In the genomic region with DNA sequence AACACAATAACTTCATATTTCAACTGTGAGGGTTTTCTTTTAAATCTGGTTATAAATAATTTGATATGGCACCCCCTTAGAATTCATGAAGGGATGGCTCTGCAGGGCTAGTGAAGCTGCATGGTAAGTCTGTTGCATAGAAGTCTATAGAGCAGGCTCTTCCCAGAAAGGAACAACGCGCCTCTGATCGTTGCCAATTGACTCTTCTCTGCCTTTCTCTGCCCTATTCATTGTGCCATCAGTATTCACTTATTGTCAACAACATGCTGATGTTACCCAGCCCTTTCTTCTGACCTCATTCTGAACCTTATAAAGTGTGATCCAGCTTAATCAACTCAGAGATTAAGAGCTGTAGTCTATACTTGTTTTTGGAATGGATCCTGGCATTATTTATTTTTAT, we compare ENCODE assay signal across 23 cellular contexts.
"Had no signal": no experiment of that assay in that cellular context is flagged by ENCODE, and none has a peak within 500 bp of the region (broad histone marks: within the 10 kb centered on the region; RNA-seq: fewer than 3 reads in every experiment).

No MANE protein-coding gene starts in this region.

- DNase-seq: activated B cell treated with CpG ODN at 0.5 μM for 24 hours; activated CD4-positive, alpha-beta memory T cell treated with anti-CD3 and anti-CD28 coated beads for 36 hours; activated CD4-positive, alpha-beta T cell treated with anti-CD3 and anti-CD28 coated beads for 4 hours; activated CD4-positive, alpha-beta T cell treated with anti-CD3 and anti-CD28 coated beads, Interleukin-2, amount 10 ng/mL, durations not matched to agents 24 days and 14 days; activated CD4-positive, alpha-beta T cell treated with anti-CD3 and anti-CD28 coated beads, Interleukin-2, amount 50 U/mL, for 1 hour; activated CD4-positive, alpha-beta T cell treated with anti-CD3 and anti-CD28 coated beads, Interleukin-2, amount 50 U/mL, for 4 hours; activated CD4-positive, CD25-positive, alpha-beta regulatory T cell treated with anti-CD3 and anti-CD28 coated beads, Interleukin-2, amount 50 U/mL, for 72 hours; activated CD8-positive, alpha-beta memory T cell treated with anti-CD3 and anti-CD28 coated beads, Interleukin-2, amount 50 U/mL, for 4 hours; activated CD8-positive, alpha-beta T cell treated with anti-CD3 and anti-CD28 coated beads for 36 hours; activated gamma-delta T cell; activated naive CD4-positive, alpha-beta T cell treated with anti-CD3 and anti-CD28 coated beads, Interleukin-2, amount 10 ng/mL, durations not matched to agents 7 days and 5 days; activated naive CD4-positive, alpha-beta T cell treated with Interleukin-2 at 50 U/mL for 16 hours; activated naive CD8-positive, alpha-beta T cell treated with anti-CD3 and anti-CD28 coated beads, Interleukin-2, amount 10 ng/mL, durations not matched to agents 7 days and 5 days; activated naive CD8-positive, alpha-beta T cell treated with anti-CD3 and anti-CD28 coated beads, Interleukin-2, amount 50 U/mL, for 24 hours; activated T-cell treated with anti-CD3 and anti-CD28 coated beads for 4 hours; activated T-cell treated with anti-CD3 and anti-CD28 coated beads, Interleukin-2, amount 50 U/mL, for 1 hour; activated T-cell treated with anti-CD3 and anti-CD28 coated beads, Interleukin-2, amount 50 U/mL, for 4 hours; activated T-cell treated with anti-CD3 and anti-CD28 coated beads, Interleukin-2, amount 50 U/mL, for 72 hours; cerebellar nuclear complex; T-helper 1 cell; T-helper 2 cell; T-helper 9 cell had no signal

- ATAC-seq: activated CD8-positive, alpha-beta T cell treated with anti-CD3 and anti-CD28 coated beads for 36 hours; activated naive CD8-positive, alpha-beta T cell treated with anti-CD3 and anti-CD28 coated beads, Interleukin-2, amount 50 U/mL, for 24 hours; activated T-cell treated with anti-CD3 and anti-CD28 coated beads, Interleukin-2, amount 50 U/mL, for 4 hours; activated T-cell treated with anti-CD3 and anti-CD28 coated beads, Interleukin-2, amount 50 U/mL, for 72 hours; activated T-helper 17 cell treated with anti-CD3 and anti-CD28 coated beads, Interleukin-2, amount 50 U/mL, for 72 hours had no signal
